10 cellular contexts compared by ENCODE assay signal in genomic region chr7:44984478-44984758, GRCh38. TPM values are rescaled to one million over a fixed set of nuclear protein-coding genes. Genes with fewer than 3 reads are reported as not detected.
DNase-seq lines count a peak whose midpoint lies in the region; ATAC-seq and TF ChIP-seq lines count a peak whose summit lies in the region.
"Had no signal": no experiment of that assay in that cellular context is flagged by ENCODE, and none has a peak within 500 bp of the region (broad histone marks: within the 10 kb centered on the region; RNA-seq: fewer than 3 reads in every experiment).

No MANE protein-coding gene starts in this region.

- H3K27me3 Mint-ChIP-seq in HFFc6 (ENCODE audit: insufficient read depth): peaks cover 3% of the 10 kb centered on the region; the same call in 1 of the 2 replicates

- peak overlapping the region; percentile 85 to 100 (median 96) for H3K4me2 ChIP-seq in BLaER1 treated with 17β-estradiol and CSF1 and Interleukin-3, amounts not matched to agents 10 nM and 100 nM

- H4K20me1 ChIP-seq in BLaER1 treated with 17β-estradiol and CSF1 and Interleukin-3, amounts not matched to agents 10 nM and 100 nM: peaks cover 0 to 67% (median 40%) of the 10 kb centered on the region in 11 experiments; a peak in 20 of 22 replicates

- TF ChIP-seq CTCF in HFFc6 (IDR thresholded peaks at IDR 0.05): no peak

- peak overlapping the region; percentile 89 to 97 (median 92) for H3K9ac ChIP-seq in BLaER1 treated with 17β-estradiol and CSF1 and Interleukin-3, amounts not matched to agents 10 nM and 100 nM

- H3K4me3 ChIP-seq in BLaER1 treated with 17β-estradiol and CSF1 and Interleukin-3, amounts not matched to agents 10 nM and 100 nM: peak overlapping the region; percentile 71 to 94 (median 86)
- peak overlapping the region; percentile 66 for H3K4me3 ChIP-seq in mesodermal cell (ENCODE audit: extremely low read depth, insufficient read depth, low read length, poor library complexity, severe bottlenecking)

- peaks cover 67% of the 10 kb centered on the region for H3K4me1 Mint-ChIP-seq in HFFc6 (ENCODE audit: low read depth)

- peaks cover 71 to 84% (median 73%) of the 10 kb centered on the region in 10 experiments for H3K4me1 ChIP-seq in BLaER1 treated with 17β-estradiol and CSF1 and Interleukin-3, amounts not matched to agents 10 nM and 100 nM
- H3K4me1 ChIP-seq in mesodermal cell (ENCODE audit: control insufficient read depth, insufficient read depth, low read length, poor library complexity, severe bottlenecking): peaks cover 26% of the 10 kb centered on the region

- WGBS in mesodermal cell (ENCODE audit: insufficient coverage in 2 of 2), 2 experiments: 63 to 82% methylated on average over 2 to 3 of the region's 3 CpGs

- H3K27ac ChIP-seq in BLaER1 treated with 17β-estradiol and CSF1 and Interleukin-3, amounts not matched to agents 10 nM and 100 nM: peak overlapping the region; percentile 39 to 96 (median 93); a peak in 19 of 22 replicates
- no peak overlapping the region for H3K27ac ChIP-seq in mesodermal cell (ENCODE audit: low read depth, low read length, severe bottlenecking)

- peaks cover 31% of the 10 kb centered on the region for H3K36me3 Mint-ChIP-seq in HFFc6 (ENCODE audit: low read depth)
- peaks cover 49 to 53% of the 10 kb centered on the region in 2 donors for H3K36me3 Mint-ChIP-seq in activated naive CD4-positive, alpha-beta T cell treated with anti-CD3 and anti-CD28 coated beads, Interleukin-2, amount 50 U/mL, for 72 hours

- H3K9me3 ChIP-seq in BLaER1 treated with 17β-estradiol and CSF1 and Interleukin-3, amounts not matched to agents 10 nM and 100 nM (replicated peaks in 1 of 11): no peaks in the 10 kb centered on the region
- no peaks in the 10 kb centered on the region for H3K9me3 ChIP-seq in mesodermal cell (ENCODE audit: control insufficient read depth, low read length)
- H3K9me3 ChIP-seq: heart right ventricle had no signal

- no peak for ATAC-seq in activated naive CD4-positive, alpha-beta T cell treated with anti-CD3 and anti-CD28 coated beads, Interleukin-2, amount 50 U/mL, for 72 hours
- no peak for ATAC-seq in HG03521 (IDR thresholded peaks at IDR 0.05; ENCODE audit: unreplicated experiment)
- ATAC-seq: heart right ventricle had no signal

- intact Hi-C loops in posterior vena cava (cut with DNase I): no loop called here
- intact Hi-C loops in head of caudate nucleus (cut with DNase I): loop anchor here (10.0 kb wide), 2 partner anchors 100 to 400 kb away; partner anchors contain the start of genes PURB and TMED4

- peak overlapping the region; percentile 15 for H3K27ac Mint-ChIP-seq in HFFc6
- H3K27ac Mint-ChIP-seq in activated naive CD4-positive, alpha-beta T cell treated with anti-CD3 and anti-CD28 coated beads, Interleukin-2, amount 50 U/mL, for 72 hours: peak overlapping the region; percentile 96 to 99

- no peaks in the 10 kb centered on the region for H3K27me3 ChIP-seq in BLaER1 treated with 17β-estradiol and CSF1 and Interleukin-3, amounts not matched to agents 10 nM and 100 nM
- H3K27me3 ChIP-seq: heart right ventricle had no signal

- peaks cover 3% of the 10 kb centered on the region; the same call in 1 of the 2 replicates for H3K9me3 Mint-ChIP-seq in HFFc6
- H3K9me3 Mint-ChIP-seq in activated naive CD4-positive, alpha-beta T cell treated with anti-CD3 and anti-CD28 coated beads, Interleukin-2, amount 50 U/mL, for 72 hours: no peaks in the 10 kb centered on the region

- no peak for DNase-seq in HFFc6
- no peak for DNase-seq in activated naive CD4-positive, alpha-beta T cell treated with anti-CD3 and anti-CD28 coated beads, Interleukin-2, amount 50 U/mL, for 72 hours (ENCODE audit: low spot score in 2 of 2)
- no peak for DNase-seq in NCI-H526 (lab: John Stamatoyannopoulos, UW)
- DNase-seq in posterior vena cava (ENCODE audit: low spot score): no peak
- DNase-seq in head of caudate nucleus: no peak
- DNase-seq: EL, heart right ventricle had no signal

- peak overlapping the region; percentile 100 for H3K4me3 Mint-ChIP-seq in HFFc6

- peaks cover 40 to 51% (median 48%) of the 10 kb centered on the region in 11 experiments for H3K36me3 ChIP-seq in BLaER1 treated with 17β-estradiol and CSF1 and Interleukin-3, amounts not matched to agents 10 nM and 100 nM
- H3K36me3 ChIP-seq in mesodermal cell (ENCODE audit: control insufficient read depth, insufficient read depth, low read length): peaks cover 54% of the 10 kb centered on the region

RNA-seq across cellular contexts. Expression of gene MYO1G, which starts 5.6 kb away (rescaled TPM):
- not detected for total RNA-seq in HFFc6 (2021; fragmentation: NEBNext Ultra II Directional; extraction: Animal tissue kit (Norgen Biotek cat#: 25700))
- total RNA-seq in activated naive CD4-positive, alpha-beta T cell treated with anti-CD3 and anti-CD28 coated beads, Interleukin-2, amount 50 U/mL, for 72 hours: 100 to 1,000 TPM; 361 to 532 TPM
- polyA plus RNA-seq in mesodermal cell (2013, experiment 1 of 2): not detected
- polyA plus RNA-seq in mesodermal cell (2013, experiment 2 of 2): not detected
- total RNA-seq in posterior vena cava: 1 to 10 TPM; 4.9 to 6.3 TPM

RNA-seq across cellular contexts. Expression of gene CCM2, which starts 15.6 kb away (rescaled TPM):
- total RNA-seq in HFFc6 (2021; fragmentation: NEBNext Ultra II Directional; extraction: Animal tissue kit (Norgen Biotek cat#: 25700)): 10 to 100 TPM; 50.3 to 57.4 (median 52.7) TPM
- total RNA-seq in activated naive CD4-positive, alpha-beta T cell treated with anti-CD3 and anti-CD28 coated beads, Interleukin-2, amount 50 U/mL, for 72 hours: 100 to 1,000 TPM in 1 of 2 donors, 10 to 100 TPM in 1; 79.2 to 130 TPM
- 44.0 TPM for polyA plus RNA-seq in mesodermal cell (2013, experiment 1 of 2)
- 36.0 TPM for polyA plus RNA-seq in mesodermal cell (2013, experiment 2 of 2)
- 10 to 100 TPM; 31.8 to 36.9 TPM for total RNA-seq in posterior vena cava

Comparison
In these comparisons a context has a peak if more than half of its experiments do, and no peak if none do; other contexts are left out.
1. RNA of gene MYO1G, which starts 5.6 kb away (total RNA-seq): 361 to 532 TPM in activated naive CD4-positive, alpha-beta T cell treated with anti-CD3 and anti-CD28 coated beads, Interleukin-2, amount 50 U/mL, for 72 hours; 4.9 to 6.3 TPM in posterior vena cava and not detected in HFFc6; every median in the first group is over 10 times any median in the second.